In the genomic region with DNA sequence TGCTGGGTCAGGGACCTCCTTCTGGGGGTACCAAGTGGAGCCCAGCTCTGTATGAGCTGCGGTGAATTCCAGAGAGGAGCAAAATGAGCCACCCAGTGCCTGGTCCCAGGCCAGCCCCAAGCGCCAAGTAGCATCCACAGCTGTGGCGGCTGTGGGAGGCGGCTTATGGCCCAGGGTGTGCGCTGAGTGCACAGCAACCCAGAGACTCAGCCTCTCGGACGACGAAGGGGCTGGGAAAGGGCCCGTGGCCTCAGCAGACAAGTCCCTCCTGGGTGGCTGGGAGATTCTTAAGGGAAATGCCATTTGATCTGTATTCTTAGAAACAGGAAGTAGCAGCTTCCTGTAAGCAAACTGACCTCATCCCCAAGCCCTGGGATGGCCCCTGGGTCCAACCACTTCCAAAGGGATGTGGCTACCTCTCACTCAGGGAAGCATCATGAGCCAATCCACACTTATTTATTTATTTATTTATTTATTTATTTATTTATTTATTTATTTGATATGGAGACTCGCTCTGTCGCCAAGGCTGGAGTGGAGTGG, we compare ENCODE assay signal across 14 cellular contexts. TPM values are rescaled to one million over a fixed set of nuclear protein-coding genes. Genes with fewer than 3 reads are reported as not detected.
A peak's percentile ranks its signal among the peaks of the same experiment; 100 is the strongest.
DNase-seq lines count a peak whose midpoint lies in the region; ATAC-seq and TF ChIP-seq lines count a peak whose summit lies in the region.
"Had no signal": no experiment of that assay in that cellular context is flagged by ENCODE, and none has a peak within 500 bp of the region (broad histone marks: within the 10 kb centered on the region; RNA-seq: fewer than 3 reads in every experiment).

No MANE protein-coding gene starts in this region.

- no peak for TF ChIP-seq RAD21 in SK-N-SH (IDR thresholded peaks at IDR 0.05; ENCODE audit: low read length)

- TF ChIP-seq EP300 in SK-N-SH (IDR thresholded peaks at IDR 0.05; ENCODE audit: borderline replicate concordance in 1 of 2, low read depth in 1 of 2, low read length in 1 of 2) = no peak

- peak; percentile 46 to 81 (median 70) for ATAC-seq in heart right ventricle
- ATAC-seq: sciatic nerve had no signal

- no peak for TF ChIP-seq CTCF in SK-N-SH (IDR thresholded peaks at IDR 0.05)
- no peak for TF ChIP-seq CTCF in heart right ventricle (IDR thresholded peaks at IDR 0.05)
- no peak for TF ChIP-seq CTCF in foreskin fibroblast (IDR thresholded peaks at IDR 0.05; ENCODE audit: low read depth, low read length)

- CTCF ChIA-PET in SK-N-SH (lab: Yijun Ruan, JAX) = interaction anchor here (1.5 kb wide), 1 partner anchor 20 kb away, joined by 3 read pairs; no protein-coding TSS in a partner anchor

- H3K36me3 ChIP-seq in SK-N-SH (replicated peaks in 1 of 2; ENCODE audit: control insufficient read depth in 1 of 2, insufficient read depth in 2 of 2, low read length in 1 of 2) = no peaks in the 10 kb centered on the region
- no peaks in the 10 kb centered on the region for H3K36me3 ChIP-seq in heart right ventricle

- no peaks in the 10 kb centered on the region for H4K20me1 ChIP-seq in SK-N-SH (ENCODE audit: insufficient read depth)

- no peaks in the 10 kb centered on the region for H3K79me2 ChIP-seq in SK-N-SH (ENCODE audit: insufficient read depth)

- H3F3A ChIP-seq in SK-N-SH (replicated peaks; ENCODE audit: insufficient read depth) = no peaks in the 10 kb centered on the region

- no peaks in the 10 kb centered on the region for H3K9me2 ChIP-seq in SK-N-SH

- H3K9ac ChIP-seq in SK-N-SH = no peak overlapping the region

- H3K27me3 ChIP-seq in SK-N-SH (ENCODE audit: insufficient read depth) = no peaks in the 10 kb centered on the region
- peaks cover 0 to 4% (median 0%) of the 10 kb centered on the region in 7 donors for H3K27me3 ChIP-seq in heart right ventricle

- intact Hi-C loops in heart right ventricle (cut with DNase I) = no loop called here

- H3K4me1 ChIP-seq in SK-N-SH (ENCODE audit: control insufficient read depth in 1 of 2, insufficient read depth in 2 of 2, low read depth in 1 of 2, low read length in 1 of 2) (no peaks in the 10 kb centered on the region; a peak in 1 of 4 replicates), heart right ventricle (peaks cover 3 to 63% (median 35%) of the 10 kb centered on the region in 9 donors)

- peak overlapping the region; percentile 14; the same call in 1 of the 2 replicates for H3K4me2 ChIP-seq in SK-N-SH

- H3K9me3 ChIP-seq in SK-N-SH = no peaks in the 10 kb centered on the region
- H3K9me3 ChIP-seq in heart right ventricle = peaks cover 0 to 7% (median 0%) of the 10 kb centered on the region in 11 donors

- POLR2A ChIA-PET in SK-N-SH (lab: Yijun Ruan, JAX) = no interaction called here

- H3K4me3 ChIP-seq in SK-N-SH (ENCODE audit: low read depth in 2 of 2, low read length in 1 of 2) = no peak overlapping the region
- H3K4me3 ChIP-seq in heart right ventricle = no peak overlapping the region
- H3K4me3 ChIP-seq in foreskin fibroblast (ENCODE audit: low read depth in 1 of 2, low read length in 2 of 2) = no peak overlapping the region

- WGBS in SK-N-SH (ENCODE audit: low lambda C conversion rate) = 98% methylated on average over 2 of the region's 11 CpGs
- WGBS in heart right ventricle, 2 donors = 46 to 51% methylated on average over 11 of the region's 11 CpGs

- peak; percentile 69 for DNase-seq in DMS53 (lab: John Stamatoyannopoulos, UW)
- no peak for DNase-seq in DMS53 treated with DMSO at 0.1 percent for 48 hours (lab: John Stamatoyannopoulos, UW; ENCODE audit: unreplicated experiment)
- DNase-seq in SK-N-SH = peak; percentile 25
- DNase-seq in heart right ventricle = peak; percentile 52 to 63
- peak; percentile 50 for DNase-seq in pulmonary artery endothelial cell (ENCODE audit: low read depth, low spot score)
- no peak for DNase-seq in foreskin fibroblast
- no peak for DNase-seq in HPDE6-E6E7 (ENCODE audit: extremely low spot score)
- DNase-seq in NCI-H526 (lab: John Stamatoyannopoulos, UW) = no peak
- DNase-seq: activated CD4-positive, alpha-beta T cell treated with anti-CD3 and anti-CD28 coated beads for 1 hour; activated naive CD4-positive, alpha-beta T cell treated with anti-CD3 and anti-CD28 coated beads, Interleukin-2, amount 50 U/mL, for 16 hours; NK-92 treated with Interleukin-12 subunit alpha and Interleukin-12 subunit beta, amount 100 ng/mL, for 24 hours had no signal

- H2AFZ ChIP-seq in SK-N-SH (ENCODE audit: low read depth) = peak overlapping the region; percentile 66; the same call in 1 of the 2 replicates

- H3K27ac ChIP-seq in SK-N-SH (ENCODE audit: low read depth in 2 of 2, low read length in 1 of 2) = no peak overlapping the region
- peak overlapping the region in 7 of 10 donors; percentile 16 to 70 (median 58) for H3K27ac ChIP-seq in heart right ventricle
- H3K27ac ChIP-seq: 22Rv1 had no signal

TF ChIP-seq in SK-N-SH, 30 proteins besides CTCF, POLR2A, EP300 and RAD21:
- TF ChIP-seq NFIC (IDR thresholded peaks at IDR 0.05; ENCODE audit: borderline replicate concordance) = no peak
- TF ChIP-seq, protein P1, sequence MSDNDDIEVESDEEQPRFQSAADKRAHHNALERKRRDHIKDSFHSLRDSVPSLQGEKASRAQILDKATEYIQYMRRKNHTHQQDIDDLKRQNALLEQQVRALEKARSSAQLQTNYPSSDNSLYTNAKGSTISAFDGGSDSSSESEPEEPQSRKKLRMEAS (IDR thresholded peaks at IDR 0.05; ENCODE audit: low read depth) = no peak
- TF ChIP-seq EZH2phosphoT487 (IDR thresholded peaks at IDR 0.05; ENCODE audit: borderline replicate concordance, low read depth) = no peak
- no peak for TF ChIP-seq FOXM1 (IDR thresholded peaks at IDR 0.05; ENCODE audit: low read depth)
- no peak for TF ChIP-seq NRF1 (IDR thresholded peaks at IDR 0.05; ENCODE audit: low read depth, low read length)
- TF ChIP-seq, protein P2, sequence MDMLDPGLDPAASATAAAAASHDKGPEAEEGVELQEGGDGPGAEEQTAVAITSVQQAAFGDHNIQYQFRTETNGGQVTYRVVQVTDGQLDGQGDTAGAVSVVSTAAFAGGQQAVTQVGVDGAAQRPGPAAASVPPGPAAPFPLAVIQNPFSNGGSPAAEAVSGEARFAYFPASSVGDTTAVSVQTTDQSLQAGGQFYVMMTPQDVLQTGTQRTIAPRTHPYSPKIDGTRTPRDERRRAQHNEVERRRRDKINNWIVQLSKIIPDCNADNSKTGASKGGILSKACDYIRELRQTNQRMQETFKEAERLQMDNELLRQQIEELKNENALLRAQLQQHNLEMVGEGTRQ (IDR thresholded peaks at IDR 0.05; ENCODE audit: borderline replicate concordance, low read depth, low read length) = no peak

RNA-seq across cellular contexts. Expression of a gene that starts 19.8 kb away (rescaled TPM):
- 1.9 and 2.1 TPM in 2 replicates for polyA plus RNA-seq in SK-N-SH (2012; rRNA removed)
- polyA plus RNA-seq in SK-N-SH (2012; cell fraction: cytosol; rRNA removed) = 0.67 and 0.92 TPM in 2 replicates
- polyA plus RNA-seq in SK-N-SH (2012; cell fraction: nucleus; rRNA removed) = 4.9 and 5.6 TPM in 2 replicates
- total RNA-seq in heart right ventricle = 10 to 100 TPM in 1 of 10 donors, 1 to 10 TPM in 9; 4.3 to 10.2 (median 5.7) TPM
- polyA plus RNA-seq in heart right ventricle = 10 to 100 TPM; 10.2 to 11.0 TPM
- total RNA-seq in pulmonary artery endothelial cell = 0.53 and 3.6 TPM in 2 replicates
- total RNA-seq: MCF 10A had no signal

Comparison
In these comparisons a context has a peak if more than half of its experiments do, and no peak if none do; other contexts are left out.
1. DNase-seq: peak in DMS53 (single experiment), SK-N-SH (single experiment), heart right ventricle (2 of 2) and pulmonary artery endothelial cell (single experiment); none in DMS53 treated with DMSO at 0.1 percent for 48 hours (single experiment), foreskin fibroblast (0 of 2), HPDE6-E6E7 (single experiment) and NCI-H526 (0 of 2).
2. H3K27ac ChIP-seq: peak in heart right ventricle (7 of 10); none in SK-N-SH (0 of 2).